31 cellular contexts compared by ENCODE assay signal in the genomic region with DNA sequence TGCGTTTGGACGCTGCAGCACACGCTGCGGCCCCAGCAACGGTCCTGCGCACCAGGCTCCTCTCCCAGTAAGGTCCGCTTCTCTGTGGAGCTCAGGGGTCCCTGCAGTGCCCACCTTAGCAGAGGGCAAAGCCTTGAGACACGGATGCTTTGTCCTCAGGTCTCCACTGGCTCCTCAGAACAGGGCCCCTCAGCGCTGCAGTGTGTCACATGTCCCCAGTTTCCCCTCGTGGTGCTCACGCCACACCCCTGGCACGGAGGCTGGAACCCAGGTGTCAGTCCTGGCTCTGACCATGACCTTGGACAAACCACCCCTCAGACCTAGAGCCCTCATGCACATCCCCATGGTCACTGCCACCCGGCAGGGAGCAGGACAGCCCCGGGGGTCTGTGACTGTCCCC. TPM values are rescaled to one million over a fixed set of nuclear protein-coding genes. Genes with fewer than 3 reads are reported as not detected.
"Had no signal": no experiment of that assay in that cellular context is flagged by ENCODE, and none has a peak within 500 bp of the region (broad histone marks: within the 10 kb centered on the region; RNA-seq: fewer than 3 reads in every experiment).

No MANE protein-coding gene starts in this region.

- H3K4me3 Mint-ChIP-seq: activated CD4-positive, alpha-beta memory T cell treated with anti-CD3 and anti-CD28 coated beads, Interleukin-2, amount 10 ng/mL, durations not matched to agents 7 days and 5 days; activated CD4-positive, alpha-beta T cell treated with anti-CD3 and anti-CD28 coated beads for 36 hours; activated CD4-positive, alpha-beta T cell treated with anti-CD3 and anti-CD28 coated beads, Interleukin-2, amount 10 ng/mL, durations not matched to agents 7 days and 5 days; activated naive CD8-positive, alpha-beta T cell; activated T-cell treated with anti-CD3 and anti-CD28 coated beads, Interleukin-2, amount 50 U/mL, for 4 hours; activated T-helper 17 cell treated with anti-CD3 and anti-CD28 coated beads, Interleukin-2, amount 50 U/mL, for 72 hours; central memory CD8-positive, alpha-beta T cell; dendritic cell treated with granulocyte-macrophage colony-stimulating factor and Interleukin-4, amounts not matched to agents 40 ng/mL and 50 ng/mL, for 4 days had no signal

- H3K36me3 ChIP-seq: brain microvascular endothelial cell, esophagus muscularis mucosa, gastrocnemius medialis, heart left ventricle had no signal

- H3K9me3 Mint-ChIP-seq: activated T-cell treated with anti-CD3 and anti-CD28 coated beads, Interleukin-2, amount 50 U/mL, for 4 hours; activated T-helper 17 cell treated with anti-CD3 and anti-CD28 coated beads, Interleukin-2, amount 50 U/mL, for 72 hours; central memory CD8-positive, alpha-beta T cell; dendritic cell treated with granulocyte-macrophage colony-stimulating factor and Interleukin-4, amounts not matched to agents 40 ng/mL and 50 ng/mL, for 4 days had no signal

- H3K9me3 ChIP-seq: esophagus muscularis mucosa, gastrocnemius medialis, heart left ventricle had no signal

- H3K27me3 Mint-ChIP-seq: activated CD4-positive, alpha-beta memory T cell treated with anti-CD3 and anti-CD28 coated beads, Interleukin-2, amount 10 ng/mL, durations not matched to agents 7 days and 5 days; activated CD4-positive, alpha-beta T cell treated with anti-CD3 and anti-CD28 coated beads for 36 hours; activated CD4-positive, alpha-beta T cell treated with anti-CD3 and anti-CD28 coated beads, Interleukin-2, amount 10 ng/mL, durations not matched to agents 7 days and 5 days; activated naive CD8-positive, alpha-beta T cell; activated T-helper 17 cell treated with anti-CD3 and anti-CD28 coated beads, Interleukin-2, amount 50 U/mL, for 72 hours; central memory CD8-positive, alpha-beta T cell had no signal

- H3K27ac ChIP-seq: brain microvascular endothelial cell, coronary artery, dorsolateral prefrontal cortex, esophagus muscularis mucosa, foreskin keratinocyte, gastrocnemius medialis, heart left ventricle had no signal

- DNase-seq: activated CD4-positive, alpha-beta memory T cell treated with anti-CD3 and anti-CD28 coated beads, Interleukin-2, amount 10 ng/mL, durations not matched to agents 7 days and 5 days; activated CD4-positive, alpha-beta T cell treated with anti-CD3 and anti-CD28 coated beads for 36 hours; activated CD4-positive, alpha-beta T cell treated with anti-CD3 and anti-CD28 coated beads, Interleukin-2, amount 10 ng/mL, durations not matched to agents 7 days and 5 days; activated CD4-positive, alpha-beta T cell treated with anti-CD3 and anti-CD28 coated beads, Interleukin-2, amount 50 U/mL, for 4 hours; activated CD4-positive, CD25-positive, alpha-beta regulatory T cell; activated CD4-positive, CD25-positive, alpha-beta regulatory T cell treated with anti-CD3 and anti-CD28 coated beads, Interleukin-2, amount 50 U/mL, for 72 hours; activated effector memory CD4-positive, alpha-beta T cell treated with Interleukin-2 at 50 U/mL for 16 hours; activated gamma-delta T cell treated with Interleukin-2 at 50 U/mL for 16 hours; activated naive CD4-positive, alpha-beta T cell treated with anti-CD3 and anti-CD28 coated beads, Interleukin-2, amount 50 U/mL, for 16 hours; activated naive CD4-positive, alpha-beta T cell treated with Interleukin-2 at 50 U/mL for 16 hours; activated T-cell treated with anti-CD3 and anti-CD28 coated beads, Interleukin-2, amount 50 U/mL, for 4 hours; amniotic stem cell; anterior cingulate cortex; brain microvascular endothelial cell; dorsolateral prefrontal cortex; effector memory CD4-positive, alpha-beta T cell; erythroblast; foreskin keratinocyte; gastrocnemius medialis; glutamatergic neuron; heart left ventricle; T-helper 2 cell had no signal

- FAIRE-seq: astrocyte, bronchial epithelial cell had no signal

- H3K27ac Mint-ChIP-seq: activated CD4-positive, alpha-beta memory T cell treated with anti-CD3 and anti-CD28 coated beads, Interleukin-2, amount 10 ng/mL, durations not matched to agents 7 days and 5 days; activated CD4-positive, alpha-beta T cell treated with anti-CD3 and anti-CD28 coated beads for 36 hours; activated CD4-positive, alpha-beta T cell treated with anti-CD3 and anti-CD28 coated beads, Interleukin-2, amount 10 ng/mL, durations not matched to agents 7 days and 5 days; activated naive CD8-positive, alpha-beta T cell; activated T-helper 17 cell treated with anti-CD3 and anti-CD28 coated beads, Interleukin-2, amount 50 U/mL, for 72 hours; dendritic cell treated with granulocyte-macrophage colony-stimulating factor and Interleukin-4, amounts not matched to agents 40 ng/mL and 50 ng/mL, for 4 days had no signal

- H3K27me3 ChIP-seq: brain microvascular endothelial cell, dorsolateral prefrontal cortex, esophagus muscularis mucosa, foreskin keratinocyte, gastrocnemius medialis, heart left ventricle had no signal

- H3K36me3 Mint-ChIP-seq: activated naive CD8-positive, alpha-beta T cell had no signal

- H3K4me3 ChIP-seq: coronary artery, dorsolateral prefrontal cortex, esophagus muscularis mucosa, gastrocnemius medialis, heart left ventricle had no signal

- H3K4me1 Mint-ChIP-seq: activated T-helper 17 cell treated with anti-CD3 and anti-CD28 coated beads, Interleukin-2, amount 50 U/mL, for 72 hours had no signal

- ATAC-seq: activated CD4-positive, alpha-beta T cell treated with anti-CD3 and anti-CD28 coated beads for 36 hours; activated T-cell treated with anti-CD3 and anti-CD28 coated beads, Interleukin-2, amount 50 U/mL, for 4 hours; activated T-helper 17 cell treated with anti-CD3 and anti-CD28 coated beads, Interleukin-2, amount 50 U/mL, for 72 hours; foreskin keratinocyte; gastrocnemius medialis; heart left ventricle had no signal

- H3K4me1 ChIP-seq: foreskin keratinocyte had no signal

RNA-seq across cellular contexts. Expression of a gene that starts 19.9 kb away (rescaled TPM):
- total RNA-seq: activated CD4-positive, alpha-beta T cell treated with anti-CD3 and anti-CD28 coated beads for 36 hours; T-helper 1 cell treated with Interleukin-12 subunit alpha and Interleukin-12 subunit beta and Interleukin-4 antibody, amounts not matched to agents 30 ng/mL and 1 ng/mL, for 36 hours had no signal

RNA-seq across cellular contexts. Expression of a gene that starts 23.7 kb away (rescaled TPM):
- total RNA-seq: foreskin keratinocyte had no signal
- polyA plus RNA-seq: foreskin keratinocyte had no signal
